In genomic region chr2:237550057-237550415, GRCh38 we compare ENCODE assay signal across 22 cellular contexts. TPM values are rescaled to one million over a fixed set of nuclear protein-coding genes. Genes with fewer than 3 reads are reported as not detected.
DNase-seq lines count a peak whose midpoint lies in the region; ATAC-seq, FAIRE-seq and TF ChIP-seq lines count a peak whose summit lies in the region.
"Had no signal": no experiment of that assay in that cellular context is flagged by ENCODE, and none has a peak within 500 bp of the region (broad histone marks: within the 10 kb centered on the region; RNA-seq: fewer than 3 reads in every experiment).

No MANE protein-coding gene starts in this region.

- H4K20me1 ChIP-seq in BLaER1, result no peaks in the 10 kb centered on the region
- no peaks in the 10 kb centered on the region for H4K20me1 ChIP-seq in HepG2 (ENCODE audit: insufficient read depth, low read length)

- H3K4me1 ChIP-seq in BLaER1 (peaks cover 52% of the 10 kb centered on the region), HepG2 (ENCODE audit: insufficient read depth, low read length) (peaks cover 49% of the 10 kb centered on the region), psoas muscle (no peaks in the 10 kb centered on the region)
- H3K4me1 ChIP-seq: A549 had no signal

- FAIRE-seq in HepG2 (lab: Jason Lieb, UNC), result no peak
- FAIRE-seq: A549, K562, RCC 7860 had no signal

- no peak for TF ChIP-seq POLR2A in HepG2 (IDR thresholded peaks at IDR 0.05; ENCODE audit: insufficient read depth in 1 of 2, low read depth in 2 of 2, low read length in 2 of 2)

- POLR2A ChIA-PET in HepG2 (lab: Yijun Ruan, JAX), result no interaction called here

- CTCF ChIA-PET in HepG2 (lab: Yijun Ruan, JAX; ENCODE audit: low intra/inter-chr PET ratio, low total read pairs), result no interaction called here

- no peak for TF ChIP-seq RAD21 in HepG2 (CRISPR knock-in tag; IDR thresholded peaks at IDR 0.05)

- peaks cover 25% of the 10 kb centered on the region for H3K9me3 ChIP-seq in BLaER1
- H3K9me3 ChIP-seq in HepG2 (ENCODE audit: low read length), result no peaks in the 10 kb centered on the region
- H3K9me3 ChIP-seq in psoas muscle, result peaks cover 2% of the 10 kb centered on the region

- TF ChIP-seq EP300 in HepG2 (IDR thresholded peaks at IDR 0.05; ENCODE audit: low read depth in 2 of 2, low read length in 2 of 2), result no peak
- TF ChIP-seq EP300 in HepG2 (CRISPR knock-in tag; IDR thresholded peaks at IDR 0.05; ENCODE audit: borderline replicate concordance), result no peak

- H3K27me3 ChIP-seq in BLaER1 (no peaks in the 10 kb centered on the region), HepG2 (ENCODE audit: control insufficient read depth in 1 of 2, insufficient read depth in 2 of 2, low read length in 2 of 2) (peaks cover 7 to 34% of the 10 kb centered on the region in 2 experiments; a peak in 4 of 5 replicates), psoas muscle (ENCODE audit: insufficient read depth in 3 of 3, low read length in 2 of 3) (no peaks in the 10 kb centered on the region)

- H3K4me2 ChIP-seq in BLaER1 (peak overlapping the region; percentile 68), HepG2 (ENCODE audit: low read depth, low read length) (peak overlapping the region; percentile 22; the same call in 1 of the 2 replicates)
- H3K4me2 ChIP-seq: A549 had no signal

- H3K79me2 ChIP-seq in HepG2 (ENCODE audit: insufficient read depth, low read length), result no peaks in the 10 kb centered on the region

- 60% methylated on average over 9 of the region's 10 CpGs for WGBS in HepG2 (ENCODE audit: low lambda C conversion rate)
- 25 to 43% (median 41%) methylated on average over 10 of the region's 10 CpGs for WGBS in psoas muscle, 3 donors

- in situ Hi-C loops in HepG2 (cut with HindIII; ENCODE audit: extremely low pct_ligation_motif_present, low pct_unique_long_range_greater_than_20kb), result no loop called here

- ATAC-seq in HepG2, result no peak
- ATAC-seq in psoas muscle, result peak in 3 of 4 donors; percentile 39 to 69 (median 51)
- no peak for ATAC-seq in HG02678 (IDR thresholded peaks at IDR 0.05; ENCODE audit: unreplicated experiment)
- ATAC-seq: CD8-positive, alpha-beta T cell; HCT116; K562 had no signal

- TF ChIP-seq CTCF in HepG2 (CRISPR knock-in tag; IDR thresholded peaks at IDR 0.05) (no peak), psoas muscle (IDR thresholded peaks at IDR 0.05) (no peak)

- H2AFZ ChIP-seq in HepG2 (ENCODE audit: low read length), result no peak overlapping the region

- intact Hi-C loops in HepG2 (cut with micrococcal nuclease; ENCODE audit: unreplicated experiment) (no loop called here), psoas muscle (cut with DNase I) (no loop called here)

- DNase-seq in NCI-H345 treated with DMSO at 0.1 percent for 48 hours (lab: John Stamatoyannopoulos, UW; ENCODE audit: unreplicated experiment) (peak; percentile 17), HepG2 (ENCODE audit: low spot score) (no peak), psoas muscle (peak in 1 of 2 donors; percentile 33), glomerular visceral epithelial cell (ENCODE audit: extremely low spot score) (no peak)
- DNase-seq in stimulated activated CD4-positive, alpha-beta T cell treated with anti-CD3 and anti-CD28 coated beads, Interleukin-2, amount 100 ng/mL, for 24 hours, result no peak
- DNase-seq in stimulated activated CD4-positive, alpha-beta T cell treated with anti-CD3 and anti-CD28 coated beads, Interleukin-12 subunit alpha, Interleukin-12 subunit beta, amount 100 ng/mL, for 4 hours, result no peak
- DNase-seq: Calu3; CD8-positive, alpha-beta T cell; GF-D8; NCI-H1436; NCI-H1930; NCI-H446; NCI-H526 treated with DMSO at 0.1 percent for 48 hours; NK-92 treated with Interleukin-12 subunit alpha and Interleukin-12 subunit beta, amount 100 ng/mL, for 24 hours; Right ventricle myocardium superior had no signal

- no peaks in the 10 kb centered on the region for H3K36me3 ChIP-seq in BLaER1
- no peaks in the 10 kb centered on the region for H3K36me3 ChIP-seq in HepG2 (replicated peaks in 1 of 2; ENCODE audit: control insufficient read depth in 1 of 2, insufficient read depth in 2 of 2, low read length in 2 of 2)
- H3K36me3 ChIP-seq in psoas muscle (ENCODE audit: insufficient read depth in 1 of 2, low read depth in 1 of 2), result no peaks in the 10 kb centered on the region

- H3K27ac ChIP-seq in BLaER1, result no peak overlapping the region
- H3K27ac ChIP-seq in HepG2 (ENCODE audit: extremely low read length, insufficient read depth, low read length), result no peak overlapping the region
- H3K27ac ChIP-seq in psoas muscle, result no peak overlapping the region
- H3K27ac ChIP-seq: A549 had no signal

- no peak overlapping the region for H3K9ac ChIP-seq in BLaER1
- no peak overlapping the region for H3K9ac ChIP-seq in HepG2 (ENCODE audit: insufficient read depth, low read depth, low read length)

- no TSS peak for BruUV-seq in HepG2 (replicated peaks; lab: Mats Ljungman, UMichigan)

- H3K4me3 ChIP-seq in BLaER1, result no peak overlapping the region
- H3K4me3 ChIP-seq in HepG2 (replicated peaks in 1 of 3; ENCODE audit: insufficient read depth in 1 of 3, low read depth in 2 of 3, low read length in 3 of 3), result peak overlapping the region in 1 of 3 experiments; percentile 8; a peak in 1 of 6 replicates
- H3K4me3 ChIP-seq in psoas muscle, result no peak overlapping the region
- H3K4me3 ChIP-seq: A549, K562 had no signal

TF ChIP-seq in HepG2, 621 proteins besides CTCF, POLR2A, EP300 and RAD21 (continues in another document):
- TF ChIP-seq NONO (IDR thresholded peaks at IDR 0.05) (no peak), NONO (CRISPR knock-in tag; conservative IDR thresholded peaks at IDR 0.05) (0 out of 2 replicates have a peak, but pooled peaks have one; percentile 4), SP4 (CRISPR knock-in tag; IDR thresholded peaks at IDR 0.05) (peak; percentile 66; the same call in 1 of the 2 replicates), FIP1L1 (IDR thresholded peaks at IDR 0.05; ENCODE audit: borderline replicate concordance, insufficient read depth, low read depth, low read length) (no peak)

RNA-seq across cellular contexts. Expression of gene PRLH, which starts 16.3 kb away (rescaled TPM):
- total RNA-seq in HepG2 (2016; rRNA removed; fragmentation: Illumina TruSeq; extraction: Trizol), result not detected in 2 replicates
- total RNA-seq in HepG2 (2016; cell fraction: cytosol; rRNA removed; fragmentation: Illumina TruSeq; extraction: Trizol; ENCODE audit: low read depth), result not detected in 2 replicates
- total RNA-seq in HepG2 (2016; cell fraction: insoluble cytoplasmic fraction; rRNA removed; fragmentation: Illumina TruSeq; extraction: Trizol), result not detected in 2 replicates
- not detected in 2 replicates for total RNA-seq in HepG2 (2016; cell fraction: membrane; rRNA removed; fragmentation: Illumina TruSeq; extraction: Trizol)
- not detected in 2 replicates for total RNA-seq in HepG2 (2016; cell fraction: nucleus; rRNA removed; fragmentation: Illumina TruSeq; extraction: Trizol)
- polyA plus RNA-seq in HepG2 (2011; rRNA removed), result not detected in 2 replicates
- polyA plus RNA-seq in HepG2 (2011; cell fraction: cytosol; rRNA removed), result not detected in 2 replicates
- not detected in 2 replicates for polyA plus RNA-seq in HepG2 (2011; cell fraction: nucleus; rRNA removed)
- not detected in 2 replicates for polyA plus RNA-seq in HepG2 (2012)
- not detected in 2 replicates for polyA plus RNA-seq in HepG2 (2016; cell fraction: cytosol; fragmentation: Illumina TruSeq; extraction: Trizol; ENCODE audit: low read depth)
- polyA plus RNA-seq in HepG2 (2016; cell fraction: insoluble cytoplasmic fraction; fragmentation: Illumina TruSeq; extraction: Trizol; ENCODE audit: low read depth), result not detected in 2 replicates
- not detected in 2 replicates for polyA plus RNA-seq in HepG2 (2016; cell fraction: membrane; fragmentation: Illumina TruSeq; extraction: Trizol; ENCODE audit: low read depth)
- not detected in 2 replicates for polyA plus RNA-seq in HepG2 (2016; cell fraction: nucleus; fragmentation: Illumina TruSeq; extraction: Trizol; ENCODE audit: insufficient read depth, low read depth)
- polyA minus RNA-seq in HepG2 (2011; rRNA and poly(A)+ RNA removed; ENCODE audit: low replicate concordance), result not detected in 2 replicates
- not detected in 2 replicates for polyA minus RNA-seq in HepG2 (2011; cell fraction: cytosol; rRNA and poly(A)+ RNA removed)
- polyA minus RNA-seq in HepG2 (2011; cell fraction: nucleus; rRNA and poly(A)+ RNA removed), result not detected in 2 replicates
- not detected for total RNA-seq in psoas muscle
- not detected for polyA plus RNA-seq in psoas muscle
- total RNA-seq: Calu3; CD8-positive, alpha-beta T cell; K562; Right ventricle myocardium superior had no signal
- polyA plus RNA-seq: A549, BJ, K562 had no signal

RNA-seq across cellular contexts. Expression of gene RAB17, which starts 40.5 kb away (rescaled TPM):
- 68.0 and 70.0 TPM in 2 replicates for total RNA-seq in HepG2 (2016; rRNA removed; fragmentation: Illumina TruSeq; extraction: Trizol)
- 21.0 and 21.9 TPM in 2 replicates for total RNA-seq in HepG2 (2016; cell fraction: cytosol; rRNA removed; fragmentation: Illumina TruSeq; extraction: Trizol; ENCODE audit: low read depth)
- total RNA-seq in HepG2 (2016; cell fraction: insoluble cytoplasmic fraction; rRNA removed; fragmentation: Illumina TruSeq; extraction: Trizol), result 67.8 and 73.3 TPM in 2 replicates
- 42.7 and 50.7 TPM in 2 replicates for total RNA-seq in HepG2 (2016; cell fraction: membrane; rRNA removed; fragmentation: Illumina TruSeq; extraction: Trizol)
- total RNA-seq in HepG2 (2016; cell fraction: nucleus; rRNA removed; fragmentation: Illumina TruSeq; extraction: Trizol), result 51.2 and 64.7 TPM in 2 replicates
- polyA plus RNA-seq in HepG2 (2011; rRNA removed), result 124 and 141 TPM in 2 replicates
- 66.2 and 82.5 TPM in 2 replicates for polyA plus RNA-seq in HepG2 (2011; cell fraction: cytosol; rRNA removed)
- polyA plus RNA-seq in HepG2 (2011; cell fraction: nucleus; rRNA removed), result 477 and 514 TPM in 2 replicates
- 189 and 204 TPM in 2 replicates for polyA plus RNA-seq in HepG2 (2012)
- polyA plus RNA-seq in HepG2 (2016; cell fraction: cytosol; fragmentation: Illumina TruSeq; extraction: Trizol; ENCODE audit: low read depth), result 14.6 and 16.8 TPM in 2 replicates
- polyA plus RNA-seq in HepG2 (2016; cell fraction: insoluble cytoplasmic fraction; fragmentation: Illumina TruSeq; extraction: Trizol; ENCODE audit: low read depth), result 53.0 and 54.7 TPM in 2 replicates
- polyA plus RNA-seq in HepG2 (2016; cell fraction: membrane; fragmentation: Illumina TruSeq; extraction: Trizol; ENCODE audit: low read depth), result 27.1 and 29.9 TPM in 2 replicates
- polyA plus RNA-seq in HepG2 (2016; cell fraction: nucleus; fragmentation: Illumina TruSeq; extraction: Trizol; ENCODE audit: insufficient read depth, low read depth), result 145 and 160 TPM in 2 replicates
- 4.6 and 63.9 TPM in 2 replicates for polyA minus RNA-seq in HepG2 (2011; rRNA and poly(A)+ RNA removed; ENCODE audit: low replicate concordance)
- polyA minus RNA-seq in HepG2 (2011; cell fraction: cytosol; rRNA and poly(A)+ RNA removed), result 23.6 and 25.7 TPM in 2 replicates
- polyA minus RNA-seq in HepG2 (2011; cell fraction: nucleus; rRNA and poly(A)+ RNA removed), result 126 and 135 TPM in 2 replicates
- total RNA-seq in psoas muscle, result 1 to 10 TPM; 1.1 to 1.5 (median 1.2) TPM
- polyA plus RNA-seq in psoas muscle, result 1 to 10 TPM in 1 of 3 donors, under 1 TPM in 2; 0.52 to 1.3 (median 0.80) TPM
- total RNA-seq: CD8-positive, alpha-beta T cell had no signal
- polyA plus RNA-seq: K562 had no signal

Comparison
In these comparisons a context has a peak if more than half of its experiments do, and no peak if none do; other contexts are left out.
1. ATAC-seq: peak in psoas muscle (3 of 4); none in HepG2 (single experiment) and HG02678 (single experiment).
2. RNA of gene RAB17, which starts 40.5 kb away (total RNA-seq): 21.0 to 73.3 TPM in HepG2; 1.1 to 1.5 TPM in psoas muscle; every median in the first group is over 4 times any median in the second.